In genomic region chr12:7152818-7153217, GRCh38 we compare ENCODE assay signal across 1 cellular context.
A peak's percentile ranks its signal among the peaks of the same experiment; 100 is the strongest.
TF ChIP-seq lines count a peak whose summit lies in the region.

No MANE protein-coding gene starts in this region.

TF ChIP-seq in GM12878, 131 proteins besides CTCF, POLR2A, EP300 and RAD21:
- TF ChIP-seq EGR1 (IDR thresholded peaks at IDR 0.05; ENCODE audit: borderline replicate concordance in 1 of 2, low read depth in 2 of 2, low read length in 2 of 2): no peak
- peak; percentile 36 for TF ChIP-seq MEF2B (IDR thresholded peaks at IDR 0.05; ENCODE audit: partially characterized antibody, poor library complexity, severe bottlenecking)
